23 cellular contexts compared by ENCODE assay signal in the genomic region with DNA sequence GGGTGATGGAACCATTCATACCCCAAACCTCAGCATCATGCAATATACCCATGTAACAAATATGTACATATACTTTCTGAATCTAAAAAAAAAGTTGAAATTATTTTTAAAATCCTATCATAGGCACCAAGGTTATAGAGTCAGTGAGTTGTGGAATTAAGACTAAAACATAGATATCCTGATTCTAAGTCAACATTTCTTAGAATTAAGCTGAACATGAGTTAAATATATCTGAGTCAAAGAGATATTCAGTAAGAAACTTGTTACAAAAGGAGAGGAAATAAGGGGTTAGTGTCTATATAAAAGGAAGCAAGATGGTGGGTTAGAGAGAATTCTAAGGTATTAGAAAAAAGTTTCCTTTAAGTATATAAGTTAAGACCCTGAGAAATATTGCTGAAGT.
"Had no signal": no experiment of that assay in that cellular context is flagged by ENCODE, and none has a peak within 500 bp of the region (broad histone marks: within the 10 kb centered on the region; RNA-seq: fewer than 3 reads in every experiment).

No MANE protein-coding gene starts in this region.

- ATAC-seq: stimulated activated memory B cell treated with anti-CD40 and anti-IgM and Interleukin-4, amounts not matched to agents 10 μg/mL and 1 μg/mL and 100 μg/mL, for 72 hours; stimulated activated naive B cell treated with anti-CD40 and anti-IgM and Interleukin-4, amounts not matched to agents 10 μg/mL and 1 μg/mL and 100 μg/mL, for 72 hours; stimulated activated naive CD8-positive, alpha-beta T cell treated with anti-CD3 and anti-CD28 coated beads, Interleukin-15, amount 100 ng/mL, for 72 hours; stimulated activated naive CD8-positive, alpha-beta T cell treated with anti-CD3 and anti-CD28 coated beads, Interleukin-15, Interleukin-2, amounts not matched to agents 100 U/mL and 50 U/mL, for 24 hours had no signal

- H3K9me3 Mint-ChIP-seq: type B pancreatic cell had no signal

- H3K4me3 Mint-ChIP-seq: stimulated activated memory B cell treated with anti-CD40 and anti-IgM and Interleukin-4, amounts not matched to agents 10 μg/mL and 1 μg/mL and 100 μg/mL, for 72 hours; stimulated activated naive B cell treated with anti-CD40 and anti-IgM and Interleukin-4, amounts not matched to agents 10 μg/mL and 1 μg/mL and 100 μg/mL, for 72 hours; stimulated activated naive CD8-positive, alpha-beta T cell treated with anti-CD3 and anti-CD28 coated beads, Interleukin-15, amount 100 ng/mL, for 72 hours; stimulated activated naive CD8-positive, alpha-beta T cell treated with anti-CD3 and anti-CD28 coated beads, Interleukin-15, Interleukin-2, amounts not matched to agents 100 ng/mL and 50 ng/mL, for 24 hours; type B pancreatic cell had no signal

- H3K36me3 Mint-ChIP-seq: type B pancreatic cell had no signal

- DNase-seq: stimulated activated CD4-positive, alpha-beta T cell treated with anti-CD3 and anti-CD28 coated beads, Interleukin-2, amount 100 ng/mL, for 48 hours; stimulated activated CD4-positive, alpha-beta T cell treated with anti-CD3 and anti-CD28 coated beads, Interleukin-4, amount 100 ng/mL, for 1 hour; stimulated activated CD4-positive, alpha-beta T cell treated with anti-CD3 and anti-CD28 coated beads, Interleukin-4, amount 100 ng/mL, for 24 hours; stimulated activated CD4-positive, alpha-beta T cell treated with anti-CD3 and anti-CD28 coated beads, Interleukin-4, amount 100 ng/mL, for 4 hours; stimulated activated CD8-positive, alpha-beta memory T cell treated with anti-CD3 and anti-CD28 coated beads, Interleukin-4, amount 100 ng/mL, for 48 hours; stimulated activated naive B cell treated with anti-CD40 and anti-IgM and Interleukin-4, amounts not matched to agents 10 μg/mL and 1 μg/mL and 100 μg/mL, for 72 hours; stimulated activated naive CD4-positive, alpha-beta T cell; stimulated activated naive CD4-positive, alpha-beta T cell treated with Interleukin-2 at 50 U/mL for 16 hours; stimulated activated naive CD8-positive, alpha-beta T cell treated with anti-CD3 and anti-CD28 coated beads, Interleukin-15, amount 100 ng/mL, for 72 hours; stimulated activated naive CD8-positive, alpha-beta T cell treated with anti-CD3 and anti-CD28 coated beads, Interleukin-15, Interleukin-2, amounts not matched to agents 100 U/mL and 50 U/mL, for 24 hours; stomach; substantia nigra; testis; thyroid gland; tibial artery; transverse colon; trophoblast cell; upper lobe of left lung; upper lobe of right lung; uterus had no signal

- H3K4me1 Mint-ChIP-seq: stimulated activated memory B cell treated with anti-CD40 and anti-IgM and Interleukin-4, amounts not matched to agents 10 μg/mL and 1 μg/mL and 100 μg/mL, for 72 hours; stimulated activated naive B cell treated with anti-CD40 and anti-IgM and Interleukin-4, amounts not matched to agents 10 μg/mL and 1 μg/mL and 100 μg/mL, for 72 hours; stimulated activated naive CD8-positive, alpha-beta T cell treated with anti-CD3 and anti-CD28 coated beads, Interleukin-15, amount 100 ng/mL, for 72 hours had no signal

- H3K27me3 Mint-ChIP-seq: stimulated activated memory B cell treated with anti-CD40 and anti-IgM and Interleukin-4, amounts not matched to agents 10 μg/mL and 1 μg/mL and 100 μg/mL, for 72 hours; stimulated activated naive B cell treated with anti-CD40 and anti-IgM and Interleukin-4, amounts not matched to agents 10 μg/mL and 1 μg/mL and 100 μg/mL, for 72 hours; stimulated activated naive CD8-positive, alpha-beta T cell treated with anti-CD3 and anti-CD28 coated beads, Interleukin-15, amount 100 ng/mL, for 72 hours; type B pancreatic cell had no signal

- H3K27ac Mint-ChIP-seq: stimulated activated memory B cell treated with anti-CD40 and anti-IgM and Interleukin-4, amounts not matched to agents 10 μg/mL and 1 μg/mL and 100 μg/mL, for 72 hours; stimulated activated naive B cell treated with anti-CD40 and anti-IgM and Interleukin-4, amounts not matched to agents 10 μg/mL and 1 μg/mL and 100 μg/mL, for 72 hours; stimulated activated naive CD8-positive, alpha-beta T cell treated with anti-CD3 and anti-CD28 coated beads, Interleukin-15, amount 100 ng/mL, for 72 hours; stimulated activated naive CD8-positive, alpha-beta T cell treated with anti-CD3 and anti-CD28 coated beads, Interleukin-15, Interleukin-2, amounts not matched to agents 100 ng/mL and 50 ng/mL, for 24 hours; type B pancreatic cell had no signal
